ENCODE assay signal across 25 cellular contexts in the genomic region with DNA sequence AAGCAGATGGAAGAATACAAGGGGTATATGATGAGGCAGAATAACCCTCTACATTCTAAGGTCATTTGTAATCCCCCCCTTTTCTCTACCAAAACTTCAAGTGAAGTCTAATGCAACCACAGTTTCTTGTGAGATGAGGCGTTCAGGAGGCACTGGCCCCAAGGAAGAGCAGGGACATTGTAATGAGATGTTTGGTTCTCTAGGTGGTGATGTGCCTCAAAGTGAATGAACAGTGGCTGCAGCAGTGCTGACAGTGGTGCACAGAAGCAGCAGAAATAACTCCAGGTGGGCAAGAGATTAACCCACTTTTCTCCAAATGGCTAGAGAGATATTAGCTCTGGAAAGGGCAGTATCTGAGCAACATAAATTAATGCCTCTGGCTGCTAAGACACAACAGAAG. TPM values are rescaled to one million over a fixed set of nuclear protein-coding genes. Genes with fewer than 3 reads are reported as not detected.
"Had no signal": no experiment of that assay in that cellular context is flagged by ENCODE, and none has a peak within 500 bp of the region (broad histone marks: within the 10 kb centered on the region; RNA-seq: fewer than 3 reads in every experiment).

No MANE protein-coding gene starts in this region.

- H3K27ac Mint-ChIP-seq: activated CD4-positive, alpha-beta memory T cell treated with anti-CD3 and anti-CD28 coated beads, Interleukin-2, amount 10 ng/mL, durations not matched to agents 7 days and 5 days; activated naive CD8-positive, alpha-beta T cell treated with anti-CD3 and anti-CD28 coated beads, Interleukin-2, amount 50 U/mL, for 24 hours; mesothelial cell of epicardium; naive thymus-derived CD8-positive, alpha-beta T cell; progenitor cell of endocrine pancreas; type B pancreatic cell had no signal

- H3K4me1 Mint-ChIP-seq: activated CD4-positive, alpha-beta memory T cell treated with anti-CD3 and anti-CD28 coated beads, Interleukin-2, amount 10 ng/mL, durations not matched to agents 7 days and 5 days; activated naive CD8-positive, alpha-beta T cell treated with anti-CD3 and anti-CD28 coated beads, Interleukin-2, amount 50 U/mL, for 24 hours had no signal

- H3K9me3 ChIP-seq: body of pancreas, sigmoid colon, thoracic aorta, vagina had no signal

- H3K4me3 Mint-ChIP-seq: activated CD4-positive, alpha-beta memory T cell treated with anti-CD3 and anti-CD28 coated beads, Interleukin-2, amount 10 ng/mL, durations not matched to agents 7 days and 5 days; activated naive CD8-positive, alpha-beta T cell treated with anti-CD3 and anti-CD28 coated beads, Interleukin-2, amount 50 U/mL, for 24 hours; immature natural killer cell; mesothelial cell of epicardium; naive thymus-derived CD8-positive, alpha-beta T cell; type B pancreatic cell had no signal

- H3K36me3 ChIP-seq: cardiac muscle cell, sigmoid colon, thoracic aorta, vagina had no signal

- ATAC-seq: activated naive CD8-positive, alpha-beta T cell treated with anti-CD3 and anti-CD28 coated beads, Interleukin-2, amount 50 U/mL, for 24 hours; body of pancreas; left ventricle myocardium superior; naive thymus-derived CD8-positive, alpha-beta T cell had no signal

- H3K27ac ChIP-seq: body of pancreas, cardiac muscle cell, sigmoid colon, thoracic aorta, vagina had no signal

- H3K27me3 ChIP-seq: body of pancreas, cardiac muscle cell, sigmoid colon, vagina had no signal

- H3K4me1 ChIP-seq: body of pancreas, sigmoid colon had no signal

- DNase-seq: activated CD4-positive, alpha-beta memory T cell treated with anti-CD3 and anti-CD28 coated beads, Interleukin-2, amount 10 ng/mL, durations not matched to agents 7 days and 5 days; activated CD4-positive, alpha-beta T cell treated with anti-CD3 and anti-CD28 coated beads for 48 hours; activated gamma-delta T cell; activated naive CD4-positive, alpha-beta T cell treated with anti-CD3 and anti-CD28 coated beads, Interleukin-2, amount 50 U/mL, for 16 hours; activated naive CD8-positive, alpha-beta T cell treated with anti-CD3 and anti-CD28 coated beads, Interleukin-2, amount 50 U/mL, for 24 hours; body of pancreas; erythroblast; foreskin fibroblast; immature natural killer cell; kidney glomerular epithelial cell; left ventricle myocardium superior; mammary epithelial cell; naive thymus-derived CD8-positive, alpha-beta T cell; retina; sigmoid colon; stimulated activated CD4-positive, alpha-beta T cell treated with anti-CD3 and anti-CD28 coated beads, Interleukin-15, amount 100 ng/mL, for 24 hours; stimulated activated CD8-positive, alpha-beta memory T cell treated with anti-CD3 and anti-CD28 coated beads, Interleukin-4, amount 100 ng/mL, for 48 hours; stimulated activated naive CD4-positive, alpha-beta T cell treated with Interleukin-2 at 50 U/mL for 16 hours had no signal

- H3K36me3 Mint-ChIP-seq: immature natural killer cell; naive thymus-derived CD8-positive, alpha-beta T cell had no signal

- H3K9me3 Mint-ChIP-seq: activated CD4-positive, alpha-beta memory T cell treated with anti-CD3 and anti-CD28 coated beads, Interleukin-2, amount 10 ng/mL, durations not matched to agents 7 days and 5 days; activated naive CD8-positive, alpha-beta T cell treated with anti-CD3 and anti-CD28 coated beads, Interleukin-2, amount 50 U/mL, for 24 hours; immature natural killer cell; naive thymus-derived CD8-positive, alpha-beta T cell had no signal

- H3K4me2 ChIP-seq: smooth muscle cell had no signal

- H3K4me3 ChIP-seq: body of pancreas, cardiac muscle cell, sigmoid colon, smooth muscle cell, thoracic aorta, vagina had no signal

- H3K27me3 Mint-ChIP-seq: activated CD4-positive, alpha-beta memory T cell treated with anti-CD3 and anti-CD28 coated beads, Interleukin-2, amount 10 ng/mL, durations not matched to agents 7 days and 5 days; activated naive CD8-positive, alpha-beta T cell treated with anti-CD3 and anti-CD28 coated beads, Interleukin-2, amount 50 U/mL, for 24 hours; progenitor cell of endocrine pancreas; type B pancreatic cell had no signal

RNA-seq across cellular contexts. Expression of a gene that starts 33.8 kb away (rescaled TPM):
- total RNA-seq: activated CD4-positive, alpha-beta memory T cell treated with anti-CD3 and anti-CD28 coated beads, Interleukin-2, amount 10 ng/mL, durations not matched to agents 7 days and 5 days had no signal
